Comparison of ENCODE assay signal across 8 cellular contexts in genomic region chr20:17873410-17874270, GRCh38.
DNase-seq lines count a peak whose midpoint lies in the region; ATAC-seq and TF ChIP-seq lines count a peak whose summit lies in the region.

No MANE protein-coding gene starts in this region.

- no peaks in the 10 kb centered on the region for H3K36me3 Mint-ChIP-seq in chondrocyte (ENCODE audit: low read depth)
- H3K36me3 Mint-ChIP-seq in mesothelial cell of epicardium, result no peaks in the 10 kb centered on the region
- H3K36me3 Mint-ChIP-seq in CD4-positive, alpha-beta memory T cell, result no peaks in the 10 kb centered on the region

- DNase-seq in DMS79 treated with DMSO at 0.1 percent for 48 hours (lab: John Stamatoyannopoulos, UW) (peak; percentile 84), NCI-H2227 (lab: John Stamatoyannopoulos, UW; ENCODE audit: unreplicated experiment) (peak; percentile 74), chondrocyte (ENCODE audit: low spot score) (no peak), mesothelial cell of epicardium (ENCODE audit: low spot score in 2 of 2, unreplicated experiment in 2 of 2) (peak; percentile 59 to 74), inferior parietal cortex (ENCODE audit: extremely low spot score) (no peak), cortex of kidney (lab: John Stamatoyannopoulos, UW) (no peak)
- no peak for DNase-seq in CD4-positive, alpha-beta memory T cell

- H3K9me3 Mint-ChIP-seq in chondrocyte (ENCODE audit: low read depth) (no peaks in the 10 kb centered on the region), mesothelial cell of epicardium (no peaks in the 10 kb centered on the region)
- H3K9me3 Mint-ChIP-seq in CD4-positive, alpha-beta memory T cell, result peaks cover 0 to 2% (median 0%) of the 10 kb centered on the region in 8 donors

- no peak overlapping the region for H3K4me3 ChIP-seq in CD4-positive, alpha-beta memory T cell (ENCODE audit: low read length in 2 of 2)

- no peaks in the 10 kb centered on the region for H3K36me3 ChIP-seq in CD4-positive, alpha-beta memory T cell (ENCODE audit: insufficient read depth, low read length)

- CTCF ChIA-PET in CD4-positive, alpha-beta memory T cell (lab: Charles Lee; ENCODE audit: partially characterized antibody), result interaction anchor here (1.4 kb wide), 1 partner anchor 333 kb away, joined by 3 read pairs; no protein-coding TSS in a partner anchor

- H3K27ac Mint-ChIP-seq in chondrocyte (ENCODE audit: unreplicated experiment), result peak overlapping the region; percentile 90
- H3K27ac Mint-ChIP-seq in mesothelial cell of epicardium, result peak overlapping the region; percentile 87
- H3K27ac Mint-ChIP-seq in CD4-positive, alpha-beta memory T cell, result no peak overlapping the region

- ATAC-seq in GM21825 (IDR thresholded peaks at IDR 0.05; ENCODE audit: unreplicated experiment), result no peak

- H3K4me3 Mint-ChIP-seq in chondrocyte (ENCODE audit: unreplicated experiment) (peak overlapping the region; percentile 47), mesothelial cell of epicardium (no peak overlapping the region)
- no peak overlapping the region for H3K4me3 Mint-ChIP-seq in CD4-positive, alpha-beta memory T cell

- TF ChIP-seq CTCF in chondrocyte (IDR thresholded peaks at IDR 0.05) (no peak), mesothelial cell of epicardium (IDR thresholded peaks at IDR 0.05; ENCODE audit: unreplicated experiment) (no peak)

- no peaks in the 10 kb centered on the region for H3K9me3 ChIP-seq in CD4-positive, alpha-beta memory T cell (ENCODE audit: control insufficient read depth in 1 of 2, low read length in 2 of 2)

- POLR2A ChIA-PET in CD4-positive, alpha-beta memory T cell (lab: Charles Lee; ENCODE audit: partially characterized antibody), result no interaction called here

- H3K27me3 Mint-ChIP-seq in chondrocyte (ENCODE audit: low read depth), result no peaks in the 10 kb centered on the region
- peaks cover 2% of the 10 kb centered on the region for H3K27me3 Mint-ChIP-seq in mesothelial cell of epicardium (ENCODE audit: low read depth)
- peaks cover 8 to 10% of the 10 kb centered on the region in 2 donors for H3K27me3 Mint-ChIP-seq in CD4-positive, alpha-beta memory T cell

- intact Hi-C loops in CD4-positive, alpha-beta memory T cell (cut with micrococcal nuclease), result no loop called here

- H3K27me3 ChIP-seq in CD4-positive, alpha-beta memory T cell (ENCODE audit: insufficient read depth, low read length), result no peaks in the 10 kb centered on the region

- H3K4me1 ChIP-seq in CD4-positive, alpha-beta memory T cell (ENCODE audit: insufficient read depth, low read length), result peaks cover 3% of the 10 kb centered on the region

- H3K27ac ChIP-seq in CD4-positive, alpha-beta memory T cell (ENCODE audit: low read depth, low read length), result no peak overlapping the region

- peaks cover 37% of the 10 kb centered on the region for H3K4me1 Mint-ChIP-seq in chondrocyte (ENCODE audit: low read depth)
- peaks cover 36% of the 10 kb centered on the region for H3K4me1 Mint-ChIP-seq in mesothelial cell of epicardium
- peaks cover 9 to 18% (median 14%) of the 10 kb centered on the region in 4 donors for H3K4me1 Mint-ChIP-seq in CD4-positive, alpha-beta memory T cell

Comparison
In these comparisons a context has a peak if more than half of its experiments do, and no peak if none do; other contexts are left out.
1. DNase-seq: peak in DMS79 treated with DMSO at 0.1 percent for 48 hours (single experiment), NCI-H2227 (single experiment) and mesothelial cell of epicardium (2 of 2); none in chondrocyte (single experiment), inferior parietal cortex (single experiment), CD4-positive, alpha-beta memory T cell (0 of 5) and cortex of kidney (single experiment).
2. H3K27ac Mint-ChIP-seq: peak in chondrocyte (single experiment) and mesothelial cell of epicardium (single experiment); none in CD4-positive, alpha-beta memory T cell (0 of 7).